In the genomic region with DNA sequence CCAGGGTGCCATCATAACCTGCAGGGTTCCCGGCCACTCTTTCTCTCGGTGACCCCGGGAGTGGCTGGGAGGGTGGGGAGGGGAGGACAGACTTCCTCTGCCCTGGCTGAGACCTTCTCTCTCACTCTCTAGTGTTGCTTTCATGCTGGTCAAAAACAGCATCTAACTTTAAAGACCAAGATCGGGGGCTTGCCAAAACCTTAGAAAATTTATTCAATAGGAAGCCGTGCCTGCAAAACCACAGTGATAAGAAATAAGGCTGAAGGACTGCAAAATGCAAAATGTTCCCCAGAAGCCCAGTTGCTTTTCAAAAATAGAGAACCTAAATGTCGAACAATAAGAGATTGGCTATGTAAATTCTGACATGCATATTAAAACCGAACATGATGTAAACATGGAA, we compare ENCODE assay signal across 29 cellular contexts.
"Had no signal": no experiment of that assay in that cellular context is flagged by ENCODE, and none has a peak within 500 bp of the region (broad histone marks: within the 10 kb centered on the region; RNA-seq: fewer than 3 reads in every experiment).

No MANE protein-coding gene starts in this region.

- DNase-seq: activated B cell treated with CpG ODN at 0.5 μM for 24 hours; activated CD4-positive, alpha-beta memory T cell treated with anti-CD3 and anti-CD28 coated beads, Interleukin-2, amount 10 ng/mL, durations not matched to agents 7 days and 5 days; activated CD4-positive, alpha-beta T cell treated with anti-CD3 and anti-CD28 coated beads for 1 hour; activated CD4-positive, alpha-beta T cell treated with anti-CD3 and anti-CD28 coated beads for 36 hours; activated CD4-positive, alpha-beta T cell treated with anti-CD3 and anti-CD28 coated beads for 48 hours; activated CD4-positive, alpha-beta T cell treated with anti-CD3 and anti-CD28 coated beads, Interleukin-2, amount 10 ng/mL, durations not matched to agents 7 days and 5 days; activated CD4-positive, alpha-beta T cell treated with anti-CD3 and anti-CD28 coated beads, Interleukin-2, amount 50 U/mL, for 48 hours; activated CD8-positive, alpha-beta memory T cell treated with anti-CD3 and anti-CD28 coated beads for 24 hours; activated CD8-positive, alpha-beta memory T cell treated with anti-CD3 and anti-CD28 coated beads, Interleukin-2, amount 10 ng/mL, durations not matched to agents 7 days and 5 days; activated CD8-positive, alpha-beta memory T cell treated with anti-CD3 and anti-CD28 coated beads, Interleukin-2, amount 50 U/mL, for 48 hours; activated CD8-positive, alpha-beta T cell treated with anti-CD3 and anti-CD28 coated beads, Interleukin-2, amount 10 ng/mL, durations not matched to agents 7 days and 5 days; activated gamma-delta T cell; activated naive CD4-positive, alpha-beta T cell treated with anti-CD3 and anti-CD28 coated beads, Interleukin-2, amount 10 ng/mL, durations not matched to agents 7 days and 5 days; activated naive CD4-positive, alpha-beta T cell treated with Interleukin-2 at 50 U/mL for 16 hours; activated naive CD8-positive, alpha-beta T cell treated with anti-CD3 and anti-CD28 coated beads, Interleukin-2, amount 10 ng/mL, durations not matched to agents 7 days and 5 days; activated naive CD8-positive, alpha-beta T cell treated with anti-CD3 and anti-CD28 coated beads, Interleukin-2, amount 50 U/mL, for 24 hours; activated T-cell treated with anti-CD3 and anti-CD28 coated beads, Interleukin-2, amount 50 U/mL, for 24 hours; activated T-cell treated with anti-CD3 and anti-CD28 coated beads, Interleukin-2, amount 50 U/mL, for 48 hours; amygdala; anterior cingulate cortex; body of pancreas; brain microvascular endothelial cell; central memory CD4-positive, alpha-beta T cell; SW 1271; T-helper 1 cell; T-helper 2 cell; T-helper 9 cell had no signal

- H3K4me3 ChIP-seq: ascending aorta, body of pancreas, breast epithelium had no signal
